ENCODE assay signal across 10 cellular contexts in genomic region chr14:24392327-24393098, GRCh38. TPM values are rescaled to one million over a fixed set of nuclear protein-coding genes. Genes with fewer than 3 reads are reported as not detected.
DNase-seq lines count a peak whose midpoint lies in the region; ATAC-seq and TF ChIP-seq lines count a peak whose summit lies in the region.
"Had no signal": no experiment of that assay in that cellular context is flagged by ENCODE, and none has a peak within 500 bp of the region (broad histone marks: within the 10 kb centered on the region; RNA-seq: fewer than 3 reads in every experiment).

No MANE protein-coding gene starts in this region.

- in situ Hi-C loops in GM13976 (cut with MboI; ENCODE audit: low sequenced_read_pairs, unreplicated experiment), result no loop called here

- peak; percentile 51 for DNase-seq in ELR (ENCODE audit: low read depth)
- DNase-seq in NCI-H2196 (lab: John Stamatoyannopoulos, UW; ENCODE audit: unreplicated experiment), result peak; percentile 46
- DNase-seq in chondrocyte (ENCODE audit: low spot score), result no peak
- DNase-seq in omental fat pad (ENCODE audit: low spot score), result no peak
- DNase-seq in NCI-H524 treated with DMSO at 0.1 percent for 48 hours (lab: John Stamatoyannopoulos, UW), result no peak
- no peak for DNase-seq in SW480 (ENCODE audit: low spot score)
- no peak for DNase-seq in GM13976 (ENCODE audit: low spot score)
- no peak for DNase-seq in pons (ENCODE audit: low spot score)
- DNase-seq: stimulated activated naive B cell treated with anti-CD40 and anti-IgM and Interleukin-4, amounts not matched to agents 10 μg/mL and 1 μg/mL and 100 μg/mL, for 72 hours had no signal

- no peak overlapping the region for H3K4me3 Mint-ChIP-seq in chondrocyte (ENCODE audit: unreplicated experiment)
- H3K4me3 Mint-ChIP-seq: stimulated activated naive B cell treated with anti-CD40 and anti-IgM and Interleukin-4, amounts not matched to agents 10 μg/mL and 1 μg/mL and 100 μg/mL, for 72 hours had no signal

- ATAC-seq in omental fat pad (ENCODE audit: low FRiP score), result peak; percentile 42
- ATAC-seq: stimulated activated naive B cell treated with anti-CD40 and anti-IgM and Interleukin-4, amounts not matched to agents 10 μg/mL and 1 μg/mL and 100 μg/mL, for 72 hours had no signal

- peaks cover 35% of the 10 kb centered on the region for H3K4me1 Mint-ChIP-seq in chondrocyte (ENCODE audit: low read depth)

- TF ChIP-seq CTCF in chondrocyte (IDR thresholded peaks at IDR 0.05), result peak; percentile 63
- no peak for TF ChIP-seq CTCF in omental fat pad (IDR thresholded peaks at IDR 0.05)
- TF ChIP-seq CTCF in GM13976 (IDR thresholded peaks at IDR 0.05; ENCODE audit: borderline replicate concordance, control extremely low read depth, extremely low read depth, insufficient read depth, missing control alignments), result no peak

- H3K9me3 Mint-ChIP-seq in chondrocyte (ENCODE audit: low read depth), result no peaks in the 10 kb centered on the region
- H3K9me3 Mint-ChIP-seq: stimulated activated naive B cell treated with anti-CD40 and anti-IgM and Interleukin-4, amounts not matched to agents 10 μg/mL and 1 μg/mL and 100 μg/mL, for 72 hours had no signal

- no peaks in the 10 kb centered on the region for H3K36me3 Mint-ChIP-seq in chondrocyte (ENCODE audit: low read depth)
- H3K36me3 Mint-ChIP-seq: stimulated activated naive B cell treated with anti-CD40 and anti-IgM and Interleukin-4, amounts not matched to agents 10 μg/mL and 1 μg/mL and 100 μg/mL, for 72 hours had no signal

- peak overlapping the region; percentile 2 for H3K27ac Mint-ChIP-seq in chondrocyte (ENCODE audit: unreplicated experiment)
- H3K27ac Mint-ChIP-seq: progenitor cell of endocrine pancreas; stimulated activated naive B cell treated with anti-CD40 and anti-IgM and Interleukin-4, amounts not matched to agents 10 μg/mL and 1 μg/mL and 100 μg/mL, for 72 hours had no signal

- H3K27me3 Mint-ChIP-seq in chondrocyte (ENCODE audit: low read depth), result no peaks in the 10 kb centered on the region

RNA-seq across cellular contexts. Expression of gene NYNRIN, which starts 6.3 kb away (rescaled TPM):
- total RNA-seq in chondrocyte, result 20.0 to 32.1 TPM (median 21.0 TPM) in 3 replicates
- 10 to 100 TPM in 3 of 4 donors, 1 to 10 TPM in 1; 4.6 to 24.9 (median 13.0) TPM for total RNA-seq in omental fat pad

RNA-seq across cellular contexts. Expression of gene NFATC4, which starts 24.5 kb away (rescaled TPM):
- total RNA-seq in chondrocyte, result 93.4 to 99.2 TPM (median 97.7 TPM) in 3 replicates
- total RNA-seq in omental fat pad, result 10 to 100 TPM in 3 of 4 donors, 1 to 10 TPM in 1; 9.2 to 53.3 (median 23.3) TPM

RNA-seq across cellular contexts. Expression of gene CBLN3, which starts 37.0 kb away (rescaled TPM):
- total RNA-seq in chondrocyte (5.2 to 6.1 TPM (median 5.5 TPM) in 3 replicates), omental fat pad (1 to 10 TPM; 1.2 to 4.4 (median 2.8) TPM)

RNA-seq across cellular contexts. Expression of gene KHNYN, which starts 37.2 kb away (rescaled TPM):
- 44.4 to 53.8 TPM (median 53.7 TPM) in 3 replicates for total RNA-seq in chondrocyte
- total RNA-seq in omental fat pad, result 10 to 100 TPM; 32.1 to 77.1 (median 43.5) TPM

RNA-seq across cellular contexts. Expression of gene SDR39U1, which starts 50.1 kb away (rescaled TPM):
- 34.6 to 52.9 TPM (median 35.3 TPM) in 3 replicates for total RNA-seq in chondrocyte
- 10 to 100 TPM; 28.4 to 35.9 (median 31.8) TPM for total RNA-seq in omental fat pad

Comparison
In these comparisons a context has a peak if more than half of its experiments do, and no peak if none do; other contexts are left out.
1. DNase-seq: peak in ELR (single experiment) and NCI-H2196 (single experiment); none in chondrocyte (single experiment), omental fat pad (single experiment), NCI-H524 treated with DMSO at 0.1 percent for 48 hours (single experiment), SW480 (single experiment), GM13976 (single experiment) and pons (single experiment).